Comparison of ENCODE assay signal across 16 cellular contexts in the genomic region with DNA sequence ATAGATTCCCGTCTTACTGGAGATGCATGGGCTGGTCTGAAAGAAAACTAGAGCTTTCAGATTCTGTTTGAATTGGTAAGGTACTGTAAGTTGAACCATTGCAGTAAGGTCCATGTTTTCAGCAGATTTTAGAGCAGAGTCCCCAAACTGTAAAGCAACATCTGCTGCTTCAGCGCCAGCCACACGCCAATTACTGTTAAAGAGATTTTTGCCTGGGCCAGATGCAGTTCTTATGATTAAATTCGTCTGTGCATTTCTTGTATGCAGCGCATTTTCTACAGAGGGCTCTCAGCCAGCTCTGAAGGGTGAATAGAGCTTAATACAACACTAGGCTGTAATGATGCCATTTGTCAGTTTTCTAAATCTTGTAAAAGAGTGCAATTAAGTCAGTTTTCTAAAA.
"Had no signal": no experiment of that assay in that cellular context is flagged by ENCODE, and none has a peak within 500 bp of the region (broad histone marks: within the 10 kb centered on the region; RNA-seq: fewer than 3 reads in every experiment).

No MANE protein-coding gene starts in this region.

- H3K4me1 ChIP-seq: left lung, pancreas, sigmoid colon, stomach had no signal

- H3K36me3 ChIP-seq: gastrocnemius medialis, left lung, pancreas, sigmoid colon, stomach, thoracic aorta had no signal

- H3K9me3 ChIP-seq: gastrocnemius medialis, left lung, pancreas, sigmoid colon, stomach, thoracic aorta had no signal

- H3K4me3 Mint-ChIP-seq: activated CD4-positive, alpha-beta T cell treated with anti-CD3 and anti-CD28 coated beads, Interleukin-2, amount 10 ng/mL, durations not matched to agents 24 days and 14 days; activated naive CD8-positive, alpha-beta T cell treated with anti-CD3 and anti-CD28 coated beads for 36 hours; dendritic cell treated with granulocyte-macrophage colony-stimulating factor and Interleukin-4, amounts not matched to agents 40 ng/mL and 50 ng/mL, for 4 days; naive B cell; T-helper 2 cell treated with Interferon-gamma antibody and Interleukin-4, amounts not matched to agents 5 μg/mL and 100 μg/mL, for 36 hours had no signal

- H3K36me3 Mint-ChIP-seq: activated naive CD8-positive, alpha-beta T cell treated with anti-CD3 and anti-CD28 coated beads for 36 hours; naive B cell had no signal

- H3K27me3 Mint-ChIP-seq: dendritic cell treated with granulocyte-macrophage colony-stimulating factor and Interleukin-4, amounts not matched to agents 40 ng/mL and 50 ng/mL, for 4 days had no signal

- H3K27ac ChIP-seq: epithelial cell of prostate, gastrocnemius medialis, left lung, pancreas, sigmoid colon, stomach, thoracic aorta had no signal

- H3K27ac Mint-ChIP-seq: activated CD4-positive, alpha-beta T cell treated with anti-CD3 and anti-CD28 coated beads, Interleukin-2, amount 10 ng/mL, durations not matched to agents 24 days and 14 days; activated naive CD8-positive, alpha-beta T cell treated with anti-CD3 and anti-CD28 coated beads for 36 hours; dendritic cell treated with granulocyte-macrophage colony-stimulating factor and Interleukin-4, amounts not matched to agents 40 ng/mL and 50 ng/mL, for 4 days; naive B cell; T-helper 2 cell treated with Interferon-gamma antibody and Interleukin-4, amounts not matched to agents 5 μg/mL and 100 μg/mL, for 36 hours had no signal

- H3K4me1 Mint-ChIP-seq: activated CD4-positive, alpha-beta T cell treated with anti-CD3 and anti-CD28 coated beads, Interleukin-2, amount 10 ng/mL, durations not matched to agents 24 days and 14 days; activated naive CD8-positive, alpha-beta T cell treated with anti-CD3 and anti-CD28 coated beads for 36 hours had no signal

- DNase-seq: activated CD4-positive, alpha-beta T cell treated with anti-CD3 and anti-CD28 coated beads, Interleukin-2, amount 10 ng/mL, durations not matched to agents 24 days and 14 days; activated CD4-positive, CD25-positive, alpha-beta regulatory T cell; activated gamma-delta T cell treated with Interleukin-2 at 50 U/mL for 16 hours; activated naive CD8-positive, alpha-beta T cell treated with anti-CD3 and anti-CD28 coated beads for 36 hours; gastrocnemius medialis; left lung; mammary epithelial cell; naive B cell; pancreas; sigmoid colon; stimulated activated CD4-positive, alpha-beta T cell treated with anti-CD3 and anti-CD28 coated beads, Interleukin-1b, Interleukin-23, amount 100 ng/mL, for 48 hours; stomach had no signal

- H3K9me3 Mint-ChIP-seq: activated CD4-positive, alpha-beta T cell treated with anti-CD3 and anti-CD28 coated beads, Interleukin-2, amount 10 ng/mL, durations not matched to agents 24 days and 14 days; activated naive CD8-positive, alpha-beta T cell treated with anti-CD3 and anti-CD28 coated beads for 36 hours; dendritic cell treated with granulocyte-macrophage colony-stimulating factor and Interleukin-4, amounts not matched to agents 40 ng/mL and 50 ng/mL, for 4 days; naive B cell; T-helper 2 cell treated with Interferon-gamma antibody and Interleukin-4, amounts not matched to agents 5 μg/mL and 100 μg/mL, for 36 hours had no signal

- H3K27me3 ChIP-seq: gastrocnemius medialis, left lung, pancreas, sigmoid colon, stomach had no signal

- ATAC-seq: gastrocnemius medialis, left lung, pancreas had no signal

- H3K4me3 ChIP-seq: gastrocnemius medialis, left lung, pancreas, sigmoid colon, stomach, thoracic aorta had no signal
